In genomic region chr18:46155652-46156051, GRCh38 we compare ENCODE assay signal across 9 cellular contexts.
DNase-seq lines count a peak whose midpoint lies in the region; ATAC-seq lines count a peak whose summit lies in the region.
"Had no signal": no experiment of that assay in that cellular context is flagged by ENCODE, and none has a peak within 500 bp of the region (broad histone marks: within the 10 kb centered on the region; RNA-seq: fewer than 3 reads in every experiment).

No MANE protein-coding gene starts in this region.

- no peak overlapping the region for H3K4me3 ChIP-seq in effector memory CD4-positive, alpha-beta T cell (ENCODE audit: insufficient read depth, low read depth, low read length, poor library complexity, severe bottlenecking)
- H3K4me3 ChIP-seq: Peyer's patch had no signal

- peak overlapping the region; percentile 47 for H3K27ac ChIP-seq in effector memory CD4-positive, alpha-beta T cell (ENCODE audit: insufficient read depth, low read length, poor library complexity, severe bottlenecking)
- H3K27ac ChIP-seq: Peyer's patch had no signal

- no peak for ATAC-seq in GM18861 (IDR thresholded peaks at IDR 0.05; ENCODE audit: unreplicated experiment)

- DNase-seq in GM03348 (ENCODE audit: low spot score), result peak; percentile 83
- peak; percentile 9 for DNase-seq in T-helper 22 cell (ENCODE audit: low read depth)
- peak; percentile 5 to 16 (median 14) for DNase-seq in effector memory CD4-positive, alpha-beta T cell
- peak; percentile 47 for DNase-seq in stimulated activated CD4-positive, alpha-beta T cell treated with anti-CD3 and anti-CD28 coated beads, Interleukin-1b, Interleukin-23, amount 100 ng/mL, for 48 hours
- DNase-seq in GM19240 (ENCODE audit: insufficient read length, low spot score), result no peak
- DNase-seq in NOMO-1 treated with DMSO at 0.1 percent for 48 hours (lab: John Stamatoyannopoulos, UW; ENCODE audit: unreplicated experiment), result no peak
- no peak for DNase-seq in NCI-H1417 treated with DMSO at 0.1 percent for 48 hours (lab: John Stamatoyannopoulos, UW)
- DNase-seq: Peyer's patch had no signal

- H3K4me1 ChIP-seq in effector memory CD4-positive, alpha-beta T cell (ENCODE audit: control insufficient read depth, insufficient read depth, low read length, poor library complexity, severe bottlenecking), result peaks cover 63% of the 10 kb centered on the region
- H3K4me1 ChIP-seq: Peyer's patch had no signal

- H3K9me3 ChIP-seq in effector memory CD4-positive, alpha-beta T cell (ENCODE audit: control insufficient read depth, low read length), result no peaks in the 10 kb centered on the region
- H3K9me3 ChIP-seq: Peyer's patch had no signal

- H3K27me3 ChIP-seq in effector memory CD4-positive, alpha-beta T cell (replicated peaks; ENCODE audit: control insufficient read depth, insufficient read depth, low read length, poor library complexity, severe bottlenecking), result no peaks in the 10 kb centered on the region
- H3K27me3 ChIP-seq: Peyer's patch had no signal

- H3K36me3 ChIP-seq in effector memory CD4-positive, alpha-beta T cell (ENCODE audit: control insufficient read depth, insufficient read depth, low read length), result no peaks in the 10 kb centered on the region
- H3K36me3 ChIP-seq: Peyer's patch had no signal

Comparison
In these comparisons a context has a peak if more than half of its experiments do, and no peak if none do; other contexts are left out.
1. DNase-seq: peak in GM03348 (single experiment), T-helper 22 cell (single experiment), effector memory CD4-positive, alpha-beta T cell (3 of 3) and stimulated activated CD4-positive, alpha-beta T cell treated with anti-CD3 and anti-CD28 coated beads, Interleukin-1b, Interleukin-23, amount 100 ng/mL, for 48 hours (single experiment); none in GM19240 (single experiment), NOMO-1 treated with DMSO at 0.1 percent for 48 hours (single experiment) and NCI-H1417 treated with DMSO at 0.1 percent for 48 hours (single experiment).